Comparison of ENCODE assay signal across 9 cellular contexts in the genomic region with DNA sequence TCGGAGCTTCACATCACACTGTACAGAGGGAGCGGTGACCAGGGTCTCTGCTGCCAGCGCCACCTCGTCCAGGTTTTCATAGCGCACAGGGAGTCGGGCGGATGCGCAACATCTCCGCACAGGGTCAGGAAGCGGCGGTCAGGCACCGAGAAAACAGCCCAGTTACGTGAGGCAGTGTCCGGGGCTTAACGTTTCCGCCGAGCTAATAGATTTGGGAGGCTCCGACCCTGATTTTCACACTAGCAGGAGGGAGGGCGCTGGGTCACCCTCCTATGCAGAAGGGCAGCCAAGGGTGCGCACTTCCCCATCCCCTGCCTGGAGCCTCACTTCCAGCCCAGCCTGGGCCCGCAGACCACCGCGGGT. TPM values are rescaled to one million over a fixed set of nuclear protein-coding genes. Genes with fewer than 3 reads are reported as not detected.
DNase-seq lines count a peak whose midpoint lies in the region; ATAC-seq, FAIRE-seq and TF ChIP-seq lines count a peak whose summit lies in the region.
"Had no signal": no experiment of that assay in that cellular context is flagged by ENCODE, and none has a peak within 500 bp of the region (broad histone marks: within the 10 kb centered on the region; RNA-seq: fewer than 3 reads in every experiment).

No MANE protein-coding gene starts in this region.

- H3K36me3 Mint-ChIP-seq in GM23338 (ENCODE audit: low read depth) (no peaks in the 10 kb centered on the region; the same call in 2 of the 3 replicates), activated B cell treated with CpG ODN at 0.5 μM for 24 hours (ENCODE audit: low read depth) (no peaks in the 10 kb centered on the region)

- H3K79me2 ChIP-seq in GM23338 (replicated peaks; ENCODE audit: insufficient read depth) = no peaks in the 10 kb centered on the region
- no peaks in the 10 kb centered on the region for H3K79me2 ChIP-seq in hepatocyte

- ATAC-seq in GM23338 = peak; percentile 54
- ATAC-seq in activated B cell treated with CpG ODN at 0.5 μM for 24 hours (ENCODE audit: low read depth) = peak; percentile 19

- H3K27ac Mint-ChIP-seq in GM23338 (no peak overlapping the region), activated B cell treated with CpG ODN at 0.5 μM for 24 hours (peak overlapping the region; percentile 70)

- H3K9me2 ChIP-seq in GM23338 (ENCODE audit: insufficient read depth) (no peaks in the 10 kb centered on the region), hepatocyte (replicated peaks; ENCODE audit: insufficient read depth) (no peaks in the 10 kb centered on the region)

- 2% methylated on average over 23 of the region's 23 CpGs for WGBS in hepatocyte (ENCODE audit: low lambda C conversion rate, missing lambda C conversion rate)

- H3K36me3 ChIP-seq in GM23338 (ENCODE audit: insufficient read depth) (no peaks in the 10 kb centered on the region), hepatocyte (replicated peaks; ENCODE audit: insufficient read depth, low read depth) (no peaks in the 10 kb centered on the region)

- H3K27me3 Mint-ChIP-seq in GM23338 (ENCODE audit: insufficient read depth, low read depth, poor library complexity) = peaks cover 85% of the 10 kb centered on the region
- peaks cover 54% of the 10 kb centered on the region for H3K27me3 Mint-ChIP-seq in activated B cell treated with CpG ODN at 0.5 μM for 24 hours

- peaks cover 100% of the 10 kb centered on the region for H3K27me3 ChIP-seq in GM23338 (ENCODE audit: insufficient read depth)
- peaks cover 97% of the 10 kb centered on the region for H3K27me3 ChIP-seq in hepatocyte

- TF ChIP-seq CTCF in GM23338 (conservative IDR thresholded peaks at IDR 0.05; ENCODE audit: low read depth in 2 of 2) (no peak), activated B cell treated with CpG ODN at 0.5 μM for 24 hours (IDR thresholded peaks at IDR 0.05) (no peak), hepatocyte (IDR thresholded peaks at IDR 0.05; ENCODE audit: poor library complexity) (no peak)

- H3K9me3 ChIP-seq in hepatocyte (ENCODE audit: low read depth) = no peaks in the 10 kb centered on the region

- CTCF ChIA-PET in activated B cell treated with CpG ODN at 0.5 μM for 24 hours (lab: Charles Lee) = interaction anchor here (0.9 to 1.8 kb wide), 2 partner anchors 31 to 269 kb away, joined by 3 to 4 read pairs; no protein-coding TSS in a partner anchor

- no peak overlapping the region for H3K27ac ChIP-seq in GM23338 (ENCODE audit: low read depth)
- H3K27ac ChIP-seq in hepatocyte = no peak overlapping the region
- H3K27ac ChIP-seq in skin epidermis = no peak overlapping the region

- POLR2A ChIA-PET in activated B cell treated with CpG ODN at 0.5 μM for 24 hours (lab: Charles Lee) = interaction anchor here (0.6 to 1.4 kb wide), 8 partner anchors 9 to 222 kb away, joined by 3 to 9 read pairs (median 4); no protein-coding TSS in a partner anchor

- H3K4me3 ChIP-seq in GM23338 = peak overlapping the region; percentile 82
- no peak overlapping the region for H3K4me3 ChIP-seq in hepatocyte
- H3K4me3 ChIP-seq in skin epidermis = peak overlapping the region; percentile 21 to 62 (median 43)

- intact Hi-C loops in activated B cell treated with CpG ODN at 0.5 μM for 24 hours (cut with micrococcal nuclease) = loop anchor here (1.0 to 5.0 kb wide), 2 partner anchors 104 to 192 kb away; a partner anchor contains a TSS

- H3K4me1 ChIP-seq in GM23338 (ENCODE audit: insufficient read depth) = peaks cover 22% of the 10 kb centered on the region
- no peaks in the 10 kb centered on the region for H3K4me1 ChIP-seq in hepatocyte (ENCODE audit: insufficient read depth)

- FAIRE-seq in urothelium cell line (lab: Jason Lieb, UNC) = no peak

- H3K4me3 Mint-ChIP-seq in GM23338 = peak overlapping the region; percentile 81
- peak overlapping the region; percentile 85 for H3K4me3 Mint-ChIP-seq in activated B cell treated with CpG ODN at 0.5 μM for 24 hours

- H3F3A ChIP-seq in GM23338 (replicated peaks; ENCODE audit: low read depth) = 0 out of 2 replicates have a peak, but pooled peaks cover 9% of the 10 kb centered on the region

- H3K9me3 Mint-ChIP-seq in GM23338 = no peaks in the 10 kb centered on the region; the same call in 2 of the 3 replicates
- no peaks in the 10 kb centered on the region for H3K9me3 Mint-ChIP-seq in activated B cell treated with CpG ODN at 0.5 μM for 24 hours

- H3K4me1 Mint-ChIP-seq in GM23338 = peaks cover 19% of the 10 kb centered on the region
- H3K4me1 Mint-ChIP-seq in activated B cell treated with CpG ODN at 0.5 μM for 24 hours = peaks cover 50% of the 10 kb centered on the region

- DNase-seq in GM23338 (ENCODE audit: low spot score) = peak; percentile 58
- DNase-seq in activated B cell treated with CpG ODN at 0.5 μM for 24 hours = no peak
- DNase-seq in hepatocyte (ENCODE audit: low spot score) = no peak
- DNase-seq in NCI-H82 treated with DMSO at 0.1 percent for 48 hours (lab: John Stamatoyannopoulos, UW; ENCODE audit: unreplicated experiment) = no peak
- DNase-seq in urothelium cell line (ENCODE audit: low spot score) = no peak
- no peak for DNase-seq in hepatic stellate cell (ENCODE audit: low spot score)
- DNase-seq in HK-2 (ENCODE audit: unreplicated experiment) = no peak

- H2AFZ ChIP-seq in GM23338 (peak overlapping the region; percentile 97), hepatocyte (peak overlapping the region; percentile 84)

- H4K20me1 ChIP-seq in GM23338 (replicated peaks; ENCODE audit: insufficient read depth) = peaks cover 5% of the 10 kb centered on the region
- H4K20me1 ChIP-seq in hepatocyte (ENCODE audit: insufficient read depth, poor library complexity, severe bottlenecking) = no peaks in the 10 kb centered on the region

- H3K4me2 ChIP-seq in GM23338 = peak overlapping the region; percentile 96
- peak overlapping the region; percentile 97 for H3K4me2 ChIP-seq in hepatocyte

TF ChIP-seq in GM23338, 12 proteins besides CTCF, POLR2A, EP300 and RAD21:
- TF ChIP-seq STAT1 (IDR thresholded peaks at IDR 0.05; ENCODE audit: unreplicated experiment) = no peak
- TF ChIP-seq CREB1 (CRISPR knock-in tag; IDR thresholded peaks at IDR 0.05; ENCODE audit: low read depth) = no peak
- no peak for TF ChIP-seq EZH2phosphoT487 (IDR thresholded peaks at IDR 0.05; ENCODE audit: unreplicated experiment)
- no peak for TF ChIP-seq ZNF114 (CRISPR knock-in tag; IDR thresholded peaks at IDR 0.05)
- peak; percentile 90 for TF ChIP-seq EZH2 (IDR thresholded peaks at IDR 0.05; ENCODE audit: low read depth, unreplicated experiment)

RNA-seq across cellular contexts. Expression of a gene that starts 13.7 kb away (rescaled TPM):
- total RNA-seq in GM23338 (2014; rRNA removed; shearing (Covaris generic)) = 2.8 and 3.4 TPM in 2 replicates
- polyA plus RNA-seq in GM23338 (2016; fragmentation: Nextera tagmentation; extraction: Ambion mirVana) = 0.21 and 0.37 TPM in 2 replicates
- 24.3 and 27.6 TPM in 2 replicates for total RNA-seq in activated B cell treated with CpG ODN at 0.5 μM for 24 hours
- 0.27 and 1.0 TPM in 2 replicates for total RNA-seq in hepatocyte
- 0.11 and 1.4 TPM in 2 replicates for polyA plus RNA-seq in hepatocyte
- total RNA-seq: myocyte had no signal
